In the genomic region with DNA sequence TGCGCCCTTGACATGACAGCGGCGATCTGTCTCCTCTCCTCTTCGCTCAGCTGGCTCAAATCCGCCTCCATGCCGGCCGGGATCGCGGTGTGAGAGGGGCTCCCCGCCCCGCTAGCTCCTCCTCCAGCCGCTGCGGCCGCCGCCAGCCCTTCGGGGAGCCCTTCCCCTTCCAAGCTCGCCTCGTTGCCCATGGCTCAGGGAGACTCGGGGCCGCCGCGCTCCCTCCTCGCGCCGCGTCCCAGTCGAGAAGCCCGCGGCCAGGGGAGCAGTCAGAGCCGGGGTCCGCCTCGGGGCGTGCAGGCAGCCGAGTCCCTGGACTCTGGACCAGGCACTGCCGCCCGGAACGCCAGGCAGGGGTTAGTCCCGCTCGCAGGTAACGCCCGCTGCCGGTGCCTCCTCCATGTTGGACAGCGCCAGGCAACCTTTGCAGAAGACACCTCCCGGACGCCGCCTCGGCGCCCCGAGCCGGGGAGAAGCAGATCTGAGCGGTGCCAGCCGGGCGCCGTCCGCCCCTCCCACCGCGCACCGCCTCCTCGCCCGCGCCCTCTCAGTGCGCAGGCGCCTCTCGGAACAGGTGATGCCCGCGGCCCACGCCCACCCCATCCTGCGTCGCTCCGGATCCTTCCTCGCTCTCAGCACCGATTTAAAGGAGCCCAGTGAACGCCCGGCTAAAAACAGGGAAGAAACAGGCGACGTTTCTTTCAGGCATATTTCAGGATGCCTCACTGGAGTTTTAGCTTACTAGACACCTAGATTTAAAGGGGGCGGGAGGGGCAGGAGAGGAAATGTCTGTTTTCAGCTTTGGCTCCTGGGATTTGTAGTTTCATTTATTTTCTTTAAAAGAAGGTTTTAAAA, we compare ENCODE assay signal across 8 cellular contexts. TPM values are rescaled to one million over a fixed set of nuclear protein-coding genes. Genes with fewer than 3 reads are reported as not detected.
DNase-seq lines count a peak whose midpoint lies in the region; ATAC-seq, FAIRE-seq and TF ChIP-seq lines count a peak whose summit lies in the region.

A gene with protein sequence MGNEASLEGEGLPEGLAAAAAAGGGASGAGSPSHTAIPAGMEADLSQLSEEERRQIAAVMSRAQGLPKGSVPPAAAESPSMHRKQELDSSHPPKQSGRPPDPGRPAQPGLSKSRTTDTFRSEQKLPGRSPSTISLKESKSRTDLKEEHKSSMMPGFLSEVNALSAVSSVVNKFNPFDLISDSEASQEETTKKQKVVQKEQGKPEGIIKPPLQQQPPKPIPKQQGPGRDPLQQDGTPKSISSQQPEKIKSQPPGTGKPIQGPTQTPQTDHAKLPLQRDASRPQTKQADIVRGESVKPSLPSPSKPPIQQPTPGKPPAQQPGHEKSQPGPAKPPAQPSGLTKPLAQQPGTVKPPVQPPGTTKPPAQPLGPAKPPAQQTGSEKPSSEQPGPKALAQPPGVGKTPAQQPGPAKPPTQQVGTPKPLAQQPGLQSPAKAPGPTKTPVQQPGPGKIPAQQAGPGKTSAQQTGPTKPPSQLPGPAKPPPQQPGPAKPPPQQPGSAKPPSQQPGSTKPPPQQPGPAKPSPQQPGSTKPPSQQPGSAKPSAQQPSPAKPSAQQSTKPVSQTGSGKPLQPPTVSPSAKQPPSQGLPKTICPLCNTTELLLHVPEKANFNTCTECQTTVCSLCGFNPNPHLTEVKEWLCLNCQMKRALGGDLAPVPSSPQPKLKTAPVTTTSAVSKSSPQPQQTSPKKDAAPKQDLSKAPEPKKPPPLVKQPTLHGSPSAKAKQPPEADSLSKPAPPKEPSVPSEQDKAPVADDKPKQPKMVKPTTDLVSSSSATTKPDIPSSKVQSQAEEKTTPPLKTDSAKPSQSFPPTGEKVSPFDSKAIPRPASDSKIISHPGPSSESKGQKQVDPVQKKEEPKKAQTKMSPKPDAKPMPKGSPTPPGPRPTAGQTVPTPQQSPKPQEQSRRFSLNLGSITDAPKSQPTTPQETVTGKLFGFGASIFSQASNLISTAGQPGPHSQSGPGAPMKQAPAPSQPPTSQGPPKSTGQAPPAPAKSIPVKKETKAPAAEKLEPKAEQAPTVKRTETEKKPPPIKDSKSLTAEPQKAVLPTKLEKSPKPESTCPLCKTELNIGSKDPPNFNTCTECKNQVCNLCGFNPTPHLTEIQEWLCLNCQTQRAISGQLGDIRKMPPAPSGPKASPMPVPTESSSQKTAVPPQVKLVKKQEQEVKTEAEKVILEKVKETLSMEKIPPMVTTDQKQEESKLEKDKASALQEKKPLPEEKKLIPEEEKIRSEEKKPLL (N-terminal part only) (minus strand): TSS at position 483 of the 855 bp plus-strand sequence. CDS start 292 bp downstream, at position 191.

- peak within 1 kb of the TSS; percentile 98 for H3K27ac ChIP-seq in parathyroid adenoma

- H3K4me1 ChIP-seq in parathyroid adenoma: no peaks in the 10 kb centered on the region

- H3K27me3 Mint-ChIP-seq in activated naive CD8-positive, alpha-beta T cell treated with anti-CD3 and anti-CD28 coated beads, Interleukin-2, amount 10 ng/mL, durations not matched to agents 7 days and 5 days: peaks cover 16% of the 10 kb centered on the region

- H3K4me2 ChIP-seq in parathyroid adenoma (ENCODE audit: low read length): peak within 1 kb of the TSS; percentile 80

- H3K4me1 Mint-ChIP-seq in activated naive CD8-positive, alpha-beta T cell treated with anti-CD3 and anti-CD28 coated beads, Interleukin-2, amount 10 ng/mL, durations not matched to agents 7 days and 5 days: peaks cover 5% of the 10 kb centered on the region

- FAIRE-seq in RCC 7860 (lab: Jason Lieb, UNC) (no peak), urothelium cell line (lab: Jason Lieb, UNC) (peak; percentile 99)

- peak within 1 kb of the TSS; percentile 66 for H3K4me3 ChIP-seq in parathyroid adenoma (ENCODE audit: low read depth, low read length)

- no peaks in the 10 kb centered on the region for H3K27me3 ChIP-seq in parathyroid adenoma (ENCODE audit: control insufficient read depth, insufficient read depth, low read length)

- intact Hi-C loops in cardiac septum (cut with DNase I): no loop called here

- DNase-seq in DMS153 treated with DMSO at 0.1 percent for 48 hours (lab: John Stamatoyannopoulos, UW; ENCODE audit: unreplicated experiment) (peak; percentile 93), KG1 (lab: John Stamatoyannopoulos, UW) (peak; percentile 2), RCC 7860 (ENCODE audit: low spot score) (peak; percentile 66), cardiac septum (ENCODE audit: low spot score) (peak; percentile 76), urothelium cell line (ENCODE audit: low spot score) (peak; percentile 99)
- DNase-seq in activated naive CD8-positive, alpha-beta T cell treated with anti-CD3 and anti-CD28 coated beads, Interleukin-2, amount 10 ng/mL, durations not matched to agents 7 days and 5 days: peak; percentile 75

- peak within 1 kb of the TSS; percentile 67 for H3K4me3 Mint-ChIP-seq in activated naive CD8-positive, alpha-beta T cell treated with anti-CD3 and anti-CD28 coated beads, Interleukin-2, amount 10 ng/mL, durations not matched to agents 7 days and 5 days

- peak; percentile 98 for ATAC-seq in GM21825 (IDR thresholded peaks at IDR 0.05; ENCODE audit: unreplicated experiment)
- peak; percentile 99 for ATAC-seq in activated naive CD8-positive, alpha-beta T cell treated with anti-CD3 and anti-CD28 coated beads, Interleukin-2, amount 10 ng/mL, durations not matched to agents 7 days and 5 days (ENCODE audit: low read depth)

- H3K9ac ChIP-seq in parathyroid adenoma: peak within 1 kb of the TSS; percentile 82

- H3K9me3 Mint-ChIP-seq in activated naive CD8-positive, alpha-beta T cell treated with anti-CD3 and anti-CD28 coated beads, Interleukin-2, amount 10 ng/mL, durations not matched to agents 7 days and 5 days: no peaks in the 10 kb centered on the region

- no peaks in the 10 kb centered on the region for H3K36me3 ChIP-seq in parathyroid adenoma (ENCODE audit: control insufficient read depth, insufficient read depth, low read length)

- no peak within 1 kb of the TSS for H3K27ac Mint-ChIP-seq in activated naive CD8-positive, alpha-beta T cell treated with anti-CD3 and anti-CD28 coated beads, Interleukin-2, amount 10 ng/mL, durations not matched to agents 7 days and 5 days

- no peaks in the 10 kb centered on the region for H3K9me3 ChIP-seq in parathyroid adenoma (ENCODE audit: control insufficient read depth, low read length)

- TF ChIP-seq CTCF in parathyroid adenoma (IDR thresholded peaks at IDR 0.05): no peak

- no peaks in the 10 kb centered on the region for H3K36me3 Mint-ChIP-seq in activated naive CD8-positive, alpha-beta T cell treated with anti-CD3 and anti-CD28 coated beads, Interleukin-2, amount 10 ng/mL, durations not matched to agents 7 days and 5 days

- no peaks in the 10 kb centered on the region for H3K79me2 ChIP-seq in parathyroid adenoma

- peak within 1 kb of the TSS; percentile 98 for H2AFZ ChIP-seq in parathyroid adenoma

- POLR2A ChIA-PET in activated naive CD8-positive, alpha-beta T cell treated with anti-CD3 and anti-CD28 coated beads, Interleukin-2, amount 10 ng/mL, durations not matched to agents 7 days and 5 days (lab: Charles Lee): no interaction called here

RNA-seq across cellular contexts. Expression of the gene that starts here (rescaled TPM):
- not detected for total RNA-seq in activated naive CD8-positive, alpha-beta T cell treated with anti-CD3 and anti-CD28 coated beads, Interleukin-2, amount 10 ng/mL, durations not matched to agents 7 days and 5 days
- 3.2 TPM for total RNA-seq in cardiac septum

Comparison
In these comparisons a context has a peak if more than half of its experiments do, and no peak if none do; other contexts are left out.
1. Peak in every context shown above with its lines: DNase-seq, ATAC-seq, H3K4me3 ChIP-seq and H3K27ac ChIP-seq.
2. Peak in DNase-seq and ATAC-seq in activated naive CD8-positive, alpha-beta T cell treated with anti-CD3 and anti-CD28 coated beads, Interleukin-2, amount 10 ng/mL, durations not matched to agents 7 days and 5 days; RNA of the gene not detected or under 1 TPM.
3. DNase-seq: peak in every context shown above with its lines; median percentile 99 in urothelium cell line; 93 in DMS153 treated with DMSO at 0.1 percent for 48 hours; 76 in cardiac septum; 75 in activated naive CD8-positive, alpha-beta T cell treated with anti-CD3 and anti-CD28 coated beads, Interleukin-2, amount 10 ng/mL, durations not matched to agents 7 days and 5 days; 66 in RCC 7860; 2 in KG1.